Comparison of ENCODE assay signal across 11 cellular contexts in genomic region chr9:77945798-77946197, GRCh38.
DNase-seq lines count a peak whose midpoint lies in the region; ATAC-seq and TF ChIP-seq lines count a peak whose summit lies in the region.
"Had no signal": no experiment of that assay in that cellular context is flagged by ENCODE, and none has a peak within 500 bp of the region (broad histone marks: within the 10 kb centered on the region; RNA-seq: fewer than 3 reads in every experiment).

No MANE protein-coding gene starts in this region.

- H3K9me3 ChIP-seq in colonic mucosa = no peaks in the 10 kb centered on the region
- no peaks in the 10 kb centered on the region for H3K9me3 ChIP-seq in aorta (ENCODE audit: control insufficient read depth, low read length)
- H3K9me3 ChIP-seq: adrenal gland had no signal

- no peak overlapping the region for H3K4me2 ChIP-seq in mesendoderm (ENCODE audit: low read length)

- H4K8ac ChIP-seq in mesendoderm (ENCODE audit: low read depth, low read length) = no peak overlapping the region

- TF ChIP-seq CTCF in colonic mucosa (IDR thresholded peaks at IDR 0.05) = no peak

- peak overlapping the region; percentile 28 for H3K56ac ChIP-seq in mesendoderm (ENCODE audit: low read length)

- H3K27ac ChIP-seq in colonic mucosa (peak overlapping the region; percentile 72), mesendoderm (ENCODE audit: low read depth, low read length) (no peak overlapping the region), aorta (ENCODE audit: low read depth in 1 of 2, low read length in 2 of 2) (peak overlapping the region; percentile 79 to 85)

- H3K36me3 ChIP-seq in colonic mucosa = no peaks in the 10 kb centered on the region
- H3K36me3 ChIP-seq in mesendoderm (ENCODE audit: control insufficient read depth, insufficient read depth, low read length) = no peaks in the 10 kb centered on the region
- no peaks in the 10 kb centered on the region for H3K36me3 ChIP-seq in aorta (ENCODE audit: control insufficient read depth in 1 of 2, insufficient read depth in 2 of 2, low read length in 1 of 2)
- H3K36me3 ChIP-seq: adrenal gland had no signal

- H2BK15ac ChIP-seq in mesendoderm (replicated peaks; ENCODE audit: low read depth) = no peak overlapping the region

- no peak overlapping the region for H3K23ac ChIP-seq in mesendoderm (ENCODE audit: low read length)

- H3K79me2 ChIP-seq in mesendoderm (ENCODE audit: control insufficient read depth, insufficient read depth, low read length) = peaks cover 30% of the 10 kb centered on the region

- H3K4me3 ChIP-seq in colonic mucosa = no peak overlapping the region
- no peak overlapping the region for H3K4me3 ChIP-seq in mesendoderm (ENCODE audit: low read length)
- no peak overlapping the region for H3K4me3 ChIP-seq in aorta (ENCODE audit: low read length in 2 of 2)
- H3K4me3 ChIP-seq: adrenal gland had no signal

- intact Hi-C loops in Right ventricle myocardium inferior (cut with DNase I) = no loop called here
- intact Hi-C loops in cardiac septum (cut with DNase I) = no loop called here
- intact Hi-C loops in colonic mucosa (cut with DNase I) = loop anchor here (10.0 kb wide), 1 partner anchor 91 kb away; no protein-coding TSS in a partner anchor
- intact Hi-C loops in aorta (cut with DNase I) = loop anchor here in 1 of 2 donors (5.0 kb wide), 1 partner anchor 87 kb away; the partner anchor contains the start of gene GNAQ

- H3K27me3 ChIP-seq in colonic mucosa = no peaks in the 10 kb centered on the region
- no peaks in the 10 kb centered on the region for H3K27me3 ChIP-seq in mesendoderm (ENCODE audit: insufficient read depth, low read length, poor library complexity)
- H3K27me3 ChIP-seq in aorta (ENCODE audit: control insufficient read depth in 1 of 2, insufficient read depth in 2 of 2, low read length in 1 of 2) = no peaks in the 10 kb centered on the region
- H3K27me3 ChIP-seq: adrenal gland had no signal

- DNase-seq in Right ventricle myocardium inferior (ENCODE audit: missing footprints) = no peak
- DNase-seq in cardiac septum (ENCODE audit: low spot score) = no peak
- no peak for DNase-seq in colonic mucosa
- no peak for DNase-seq in mesendoderm
- DNase-seq in aorta = no peak
- no peak for DNase-seq in stimulated activated CD4-positive, alpha-beta T cell treated with anti-CD3 and anti-CD28 coated beads, Interleukin-1b, Interleukin-23, amount 100 ng/mL, for 48 hours
- DNase-seq in NCI-H187 (lab: John Stamatoyannopoulos, UW) = no peak
- DNase-seq: adrenal gland; NCI-H1105 treated with DMSO at 0.1 percent for 48 hours; stimulated activated CD4-positive, alpha-beta T cell treated with anti-CD3 and anti-CD28 coated beads, Interleukin-2, amount 100 ng/mL, for 24 hours had no signal

- H3K79me1 ChIP-seq in mesendoderm (ENCODE audit: low read length) = peaks cover 24% of the 10 kb centered on the region

- H3K9ac ChIP-seq in colonic mucosa (ENCODE audit: low read depth in 2 of 2, low read length in 2 of 2) (no peak overlapping the region), mesendoderm (ENCODE audit: low read length) (no peak overlapping the region)

- H4K5ac ChIP-seq in mesendoderm (ENCODE audit: low read length) = no peak overlapping the region

- WGBS in mesendoderm (ENCODE audit: extremely low coverage, insufficient coverage, low lambda C conversion rate) = no CpG with 5 or more reads among the region's 5 CpGs
- 34 to 35% methylated on average over 5 of the region's 5 CpGs for WGBS in aorta, 2 donors

- no peak overlapping the region for H3K18ac ChIP-seq in mesendoderm (ENCODE audit: low read length)

- H2BK120ac ChIP-seq in mesendoderm (ENCODE audit: low read depth, low read length) = no peak overlapping the region

- no peak overlapping the region for H3K4ac ChIP-seq in mesendoderm (ENCODE audit: low read depth, low read length)

- no peak overlapping the region for H2AK5ac ChIP-seq in mesendoderm (ENCODE audit: low read length)

- no peak overlapping the region for H2BK5ac ChIP-seq in mesendoderm (ENCODE audit: low read length)

- H3K4me1 ChIP-seq in colonic mucosa = peaks cover 27% of the 10 kb centered on the region
- H3K4me1 ChIP-seq in mesendoderm (ENCODE audit: control insufficient read depth, low read depth, low read length) = peaks cover 9% of the 10 kb centered on the region
- H3K4me1 ChIP-seq in aorta (ENCODE audit: control insufficient read depth in 1 of 2, insufficient read depth in 2 of 2, low read length in 2 of 2) = peaks cover 10 to 23% of the 10 kb centered on the region in 2 donors

- peak; percentile 38 for ATAC-seq in Right ventricle myocardium inferior
- ATAC-seq in aorta (ENCODE audit: low FRiP score) = no peak
- ATAC-seq in HG02970 (IDR thresholded peaks at IDR 0.05; ENCODE audit: low FRiP score, unreplicated experiment) = no peak
